2 cellular contexts compared by ENCODE assay signal in genomic region chr5:139342423-139342723, GRCh38.
TF ChIP-seq lines count a peak whose summit lies in the region.

No MANE protein-coding gene starts in this region.

TF ChIP-seq in H1, 55 proteins besides CTCF, POLR2A, EP300 and RAD21:
- TF ChIP-seq BCL11A (IDR thresholded peaks at IDR 0.05; ENCODE audit: low read depth in 2 of 2, low read length in 2 of 2) (no peak), RBBP5 (IDR thresholded peaks at IDR 0.05; ENCODE audit: borderline replicate concordance, low read depth, low read length) (0 out of 2 replicates have a peak, but pooled peaks have one; percentile 17), CREB1 (IDR thresholded peaks at IDR 0.05) (no peak), E2F6 (IDR thresholded peaks at IDR 0.05) (peak; percentile 31; the same call in 1 of the 2 replicates), BRCA1 (IDR thresholded peaks at IDR 0.05; ENCODE audit: low read depth, low read length) (no peak), CBX8 (IDR thresholded peaks at IDR 0.05; ENCODE audit: borderline replicate concordance, low read depth, low read length) (no peak), SRF (IDR thresholded peaks at IDR 0.05; ENCODE audit: low read depth, low read length) (no peak), HDAC6 (IDR thresholded peaks at IDR 0.05; ENCODE audit: low read depth, low read length) (no peak), SAP30 (IDR thresholded peaks at IDR 0.05; ENCODE audit: insufficient read depth, insufficient replicate concordance, low read length) (no peak)
TF ChIP-seq in H1: peak in this region for 2.

TF ChIP-seq in HEK293T, 16 proteins besides CTCF, POLR2A, EP300 and RAD21:
- TF ChIP-seq ARNT (IDR thresholded peaks at IDR 0.05) (no peak), FOXK2 (IDR thresholded peaks at IDR 0.05) (no peak), LEF1 (IDR thresholded peaks at IDR 0.05; ENCODE audit: borderline replicate concordance) (no peak), NFRKB (IDR thresholded peaks at IDR 0.05) (no peak), ZNF384 (IDR thresholded peaks at IDR 0.05) (no peak), ELF4 (IDR thresholded peaks at IDR 0.05) (no peak), PKNOX1 (IDR thresholded peaks at IDR 0.05) (no peak), CTBP1 (IDR thresholded peaks at IDR 0.05; ENCODE audit: borderline replicate concordance) (no peak), FOXA1 (IDR thresholded peaks at IDR 0.05) (no peak)
